26 cellular contexts compared by ENCODE assay signal in genomic region chr7:33087858-33088257, GRCh38.
"Had no signal": no experiment of that assay in that cellular context is flagged by ENCODE, and none has a peak within 500 bp of the region (broad histone marks: within the 10 kb centered on the region; RNA-seq: fewer than 3 reads in every experiment).

No MANE protein-coding gene starts in this region.

- H3K27me3 ChIP-seq: neural progenitor cell, neutrophil, stomach, testis, thyroid gland, transverse colon, upper lobe of left lung, vagina had no signal

- H2AFZ ChIP-seq: neural progenitor cell, parathyroid adenoma had no signal

- H3K9ac ChIP-seq: neural progenitor cell, parathyroid adenoma had no signal

- H3K4me1 ChIP-seq: neural progenitor cell, psoas muscle, stomach, testis, thyroid gland, transverse colon, upper lobe of left lung, vagina had no signal

- H3K79me2 ChIP-seq: parathyroid adenoma had no signal

- H3K4me2 ChIP-seq: neural progenitor cell had no signal

- H3K27ac ChIP-seq: neural progenitor cell, neutrophil, parathyroid adenoma, psoas muscle, skin epidermis, stomach, testis, thyroid gland, transverse colon, upper lobe of left lung, vagina had no signal

- DNase-seq: islet precursor cell; mesendoderm; naive B cell; natural killer cell; nephron progenitor cell; occipital lobe; psoas muscle; stimulated activated CD4-positive, alpha-beta T cell treated with anti-CD3 and anti-CD28 coated beads, Interleukin-12 subunit alpha, Interleukin-12 subunit beta, amount 100 ng/mL, for 4 hours; stimulated activated CD4-positive, alpha-beta T cell treated with anti-CD3 and anti-CD28 coated beads, Interleukin-15, amount 100 ng/mL, for 24 hours; stimulated activated CD4-positive, alpha-beta T cell treated with anti-CD3 and anti-CD28 coated beads, Interleukin-2, amount 100 ng/mL, for 24 hours; stimulated activated CD4-positive, alpha-beta T cell treated with anti-CD3 and anti-CD28 coated beads, Interleukin-4, amount 100 ng/mL, for 1 hour; stimulated activated naive B cell treated with anti-CD40 and anti-IgM and Interleukin-4, amounts not matched to agents 10 μg/mL and 1 μg/mL and 100 μg/mL, for 72 hours; stimulated activated naive CD8-positive, alpha-beta T cell treated with anti-CD3 and anti-CD28 coated beads, Interleukin-15, Interleukin-2, amounts not matched to agents 100 U/mL and 50 U/mL, for 24 hours; stomach; testis; thyroid gland; transverse colon; upper lobe of left lung had no signal

- H3K4me3 ChIP-seq: lung, neural progenitor cell, psoas muscle, skin epidermis, stomach, testis, thyroid gland, transverse colon, upper lobe of left lung, vagina had no signal

- ATAC-seq: left lobe of liver; natural killer cell; psoas muscle; sciatic nerve; stimulated activated naive B cell treated with anti-CD40 and anti-IgM and Interleukin-4, amounts not matched to agents 10 μg/mL and 1 μg/mL and 100 μg/mL, for 72 hours; stimulated activated naive CD8-positive, alpha-beta T cell treated with anti-CD3 and anti-CD28 coated beads, Interleukin-15, Interleukin-2, amounts not matched to agents 100 U/mL and 50 U/mL, for 24 hours had no signal

- H3K9me3 ChIP-seq: neutrophil, psoas muscle, testis, thyroid gland, transverse colon, upper lobe of left lung, vagina had no signal

- H3K36me3 ChIP-seq: neural progenitor cell, neutrophil, thyroid gland, transverse colon, upper lobe of left lung, vagina had no signal
